In genomic region chr9:38058452-38059232, GRCh38 we compare ENCODE assay signal across 17 cellular contexts. TPM values are rescaled to one million over a fixed set of nuclear protein-coding genes. Genes with fewer than 3 reads are reported as not detected.
A peak's percentile ranks its signal among the peaks of the same experiment; 100 is the strongest.
DNase-seq lines count a peak whose midpoint lies in the region; ATAC-seq, FAIRE-seq and TF ChIP-seq lines count a peak whose summit lies in the region.
"Had no signal": no experiment of that assay in that cellular context is flagged by ENCODE, and none has a peak within 500 bp of the region (broad histone marks: within the 10 kb centered on the region; RNA-seq: fewer than 3 reads in every experiment).

No MANE protein-coding gene starts in this region.

- H3K36me3 Mint-ChIP-seq in Calu3 (ENCODE audit: insufficient read depth, unreplicated experiment): peaks cover 12% of the 10 kb centered on the region

- no peak for ATAC-seq in HG03135 (IDR thresholded peaks at IDR 0.05; ENCODE audit: unreplicated experiment)

- DNase-seq in Calu3 (no peak), bronchial epithelial cell (ENCODE audit: low read depth) (no peak), hepatocyte (ENCODE audit: low spot score) (no peak), sigmoid colon (no peak), A172 (ENCODE audit: low spot score) (no peak), NCI-H1436 treated with DMSO at 0.1 percent for 48 hours (lab: John Stamatoyannopoulos, UW) (no peak), iPS-NIHi7 (ENCODE audit: extremely low spot score) (no peak)
- DNase-seq: activated CD4-positive, alpha-beta T cell treated with anti-CD3 and anti-CD28 coated beads, Interleukin-2, amount 50 U/mL, for 48 hours; activated effector memory CD4-positive, alpha-beta T cell treated with Interleukin-2 at 50 U/mL for 16 hours; effector memory CD4-positive, alpha-beta T cell; NCI-H524 treated with DMSO at 0.1 percent for 48 hours; RPMI8226; stimulated activated CD4-positive, alpha-beta T cell treated with anti-CD3 and anti-CD28 coated beads, Interleukin-15, amount 100 ng/mL, for 24 hours; T1000 had no signal

- peaks cover 100% of the 10 kb centered on the region for H3K79me2 ChIP-seq in hepatocyte

- H2AFZ ChIP-seq in hepatocyte: no peak overlapping the region

- peak; percentile 13 for FAIRE-seq in bronchial epithelial cell (lab: Jason Lieb, UNC)

- H3K4me1 ChIP-seq in hepatocyte (ENCODE audit: insufficient read depth): peaks cover 43% of the 10 kb centered on the region
- H3K4me1 ChIP-seq in sigmoid colon: peaks cover 0 to 61% (median 46%) of the 10 kb centered on the region in 4 donors

- WGBS in hepatocyte (ENCODE audit: low lambda C conversion rate, missing lambda C conversion rate): 80% methylated on average over 13 of the region's 13 CpGs
- WGBS in sigmoid colon, 2 donors: 86 to 88% methylated on average over 13 of the region's 13 CpGs

- no peaks in the 10 kb centered on the region for H3K27me3 Mint-ChIP-seq in Calu3 (ENCODE audit: unreplicated experiment)
- H3K27me3 Mint-ChIP-seq: type B pancreatic cell had no signal

- H3K27ac Mint-ChIP-seq in Calu3 (ENCODE audit: unreplicated experiment): peak overlapping the region; percentile 89
- H3K27ac Mint-ChIP-seq: type B pancreatic cell had no signal

- H3K4me3 Mint-ChIP-seq in Calu3 (ENCODE audit: low read depth, unreplicated experiment): peak overlapping the region; percentile 35

- no peaks in the 10 kb centered on the region for H3K36me3 ChIP-seq in bronchial epithelial cell (ENCODE audit: control insufficient read depth, insufficient read depth, low read length)
- H3K36me3 ChIP-seq in hepatocyte (replicated peaks; ENCODE audit: insufficient read depth, low read depth): no peaks in the 10 kb centered on the region
- H3K36me3 ChIP-seq in sigmoid colon: no peaks in the 10 kb centered on the region

- intact Hi-C loops in Calu3 (cut with micrococcal nuclease; ENCODE audit: unreplicated experiment) (no loop called here), sigmoid colon (cut with DNase I) (no loop called here)

- H3K9me3 Mint-ChIP-seq in Calu3 (ENCODE audit: low read depth, unreplicated experiment): no peaks in the 10 kb centered on the region
- H3K9me3 Mint-ChIP-seq: type B pancreatic cell had no signal

- CTCF ChIA-PET in Calu3 (lab: Charles Lee): no interaction called here

- no peak for TF ChIP-seq EP300 in sigmoid colon (IDR thresholded peaks at IDR 0.05)

- H3K27ac ChIP-seq in hepatocyte: peak overlapping the region; percentile 31
- peak overlapping the region; percentile 32 to 95 (median 76) for H3K27ac ChIP-seq in sigmoid colon
- H3K27ac ChIP-seq: KMS-11 had no signal

- no peak for TF ChIP-seq CTCF in Calu3 (IDR thresholded peaks at IDR 0.05; ENCODE audit: unreplicated experiment)
- TF ChIP-seq CTCF in bronchial epithelial cell (IDR thresholded peaks at IDR 0.05; ENCODE audit: insufficient read depth, low read length, severe bottlenecking): no peak
- TF ChIP-seq CTCF in hepatocyte (IDR thresholded peaks at IDR 0.05; ENCODE audit: poor library complexity): no peak
- TF ChIP-seq CTCF in sigmoid colon (IDR thresholded peaks at IDR 0.05): no peak

- TF ChIP-seq POLR2A in sigmoid colon (IDR thresholded peaks at IDR 0.05): no peak

- no peaks in the 10 kb centered on the region for H3K9me2 ChIP-seq in hepatocyte (replicated peaks; ENCODE audit: insufficient read depth)

- peaks cover 27% of the 10 kb centered on the region for H4K20me1 ChIP-seq in hepatocyte (ENCODE audit: insufficient read depth, poor library complexity, severe bottlenecking)

- H3K4me1 Mint-ChIP-seq in Calu3 (ENCODE audit: low read depth, unreplicated experiment): peaks cover 31% of the 10 kb centered on the region

- H3K4me2 ChIP-seq in hepatocyte: no peak overlapping the region
- H3K4me2 ChIP-seq: KMS-11 had no signal

- no TSS peak for BruUV-seq in Calu3 (replicated peaks; lab: Mats Ljungman, UMichigan)

- H3K9me3 ChIP-seq in hepatocyte (ENCODE audit: low read depth) (no peaks in the 10 kb centered on the region), sigmoid colon (no peaks in the 10 kb centered on the region)

- H3K27me3 ChIP-seq in bronchial epithelial cell (ENCODE audit: control insufficient read depth, insufficient read depth, low read length) (no peaks in the 10 kb centered on the region), hepatocyte (no peaks in the 10 kb centered on the region), sigmoid colon (no peaks in the 10 kb centered on the region)

- no peak overlapping the region for H3K4me3 ChIP-seq in bronchial epithelial cell (ENCODE audit: low read depth, low read length)
- no peak overlapping the region for H3K4me3 ChIP-seq in hepatocyte
- no peak overlapping the region for H3K4me3 ChIP-seq in sigmoid colon

RNA-seq across cellular contexts. Expression of gene SHB, which starts 10.4 kb away (rescaled TPM):
- total RNA-seq in Calu3 (2022) (7.6 and 8.7 TPM in 2 replicates), bronchial epithelial cell (14.5 and 16.6 TPM in 2 replicates), hepatocyte (15.5 and 20.8 TPM in 2 replicates), sigmoid colon (10 to 100 TPM in 3 of 4 donors, 1 to 10 TPM in 1; 6.8 to 33.7 (median 10.3) TPM)
- polyA plus RNA-seq in hepatocyte (36.1 and 48.3 TPM in 2 replicates), sigmoid colon (10 to 100 TPM in 2 of 3 donors, 1 to 10 TPM in 1; 9.5 to 11.7 (median 10.2) TPM)
- total RNA-seq in A172 (2014; rRNA removed; shearing (Covaris generic)): 15.1 and 19.8 TPM in 2 replicates
